4 cellular contexts compared by ENCODE assay signal in the genomic region with DNA sequence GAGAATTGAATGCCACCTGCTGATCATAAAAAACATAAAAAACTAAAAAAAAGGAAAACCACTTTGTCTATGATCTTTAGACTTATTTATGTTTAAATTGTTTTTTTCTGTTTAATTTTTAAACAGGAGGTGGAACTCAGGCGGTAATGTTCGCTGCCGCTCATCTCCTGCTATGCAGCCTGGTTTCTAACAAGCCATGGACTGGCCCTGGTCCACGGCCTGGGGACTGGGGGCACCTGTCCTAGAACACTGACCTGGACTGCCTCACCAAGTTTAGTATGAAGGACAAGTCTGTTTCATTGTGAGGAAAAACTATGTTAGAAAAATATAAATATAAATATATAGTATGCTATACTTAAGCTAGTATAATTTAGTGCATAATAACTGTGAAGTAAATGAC.
"Had no signal": no experiment of that assay in that cellular context is flagged by ENCODE, and none has a peak within 500 bp of the region (broad histone marks: within the 10 kb centered on the region; RNA-seq: fewer than 3 reads in every experiment).

No MANE protein-coding gene starts in this region.

- DNase-seq: GDM1, GF-D8 had no signal

- H3K4me3 ChIP-seq: GM12878 had no signal

- FAIRE-seq: G401.6, GM12878 had no signal
